ENCODE assay signal across 8 cellular contexts in genomic region chr19:35740423-35741215, GRCh38. TPM values are rescaled to one million over a fixed set of nuclear protein-coding genes. Genes with fewer than 3 reads are reported as not detected.
DNase-seq lines count a peak whose midpoint lies in the region; ATAC-seq and TF ChIP-seq lines count a peak whose summit lies in the region.

No MANE protein-coding gene starts in this region.

- H3K36me3 ChIP-seq in right lobe of liver = peaks cover 0 to 24% (median 0%) of the 10 kb centered on the region in 4 donors

- H3K9me3 Mint-ChIP-seq in activated CD4-positive, alpha-beta T cell treated with anti-CD3 and anti-CD28 coated beads, Interleukin-2, amount 10 ng/mL, durations not matched to agents 7 days and 5 days = no peaks in the 10 kb centered on the region

- POLR2A ChIA-PET in activated CD4-positive, alpha-beta T cell treated with anti-CD3 and anti-CD28 coated beads, Interleukin-2, amount 10 ng/mL, durations not matched to agents 7 days and 5 days (lab: Charles Lee) = no interaction called here

- peak; percentile 54 for ATAC-seq in GM19328 (IDR thresholded peaks at IDR 0.05; ENCODE audit: unreplicated experiment)
- ATAC-seq in HG03520 (IDR thresholded peaks at IDR 0.05; ENCODE audit: unreplicated experiment) = peak; percentile 39
- ATAC-seq in right lobe of liver = peak; percentile 76 to 88 (median 82)

- TF ChIP-seq POLR2A in right lobe of liver (IDR thresholded peaks at IDR 0.05) = peak; percentile 63

- 0% methylated on average over 19 of the region's 63 CpGs for WGBS in right lobe of liver (ENCODE audit: insufficient coverage, low coverage, low lambda C conversion rate, missing lambda C conversion rate)

- DNase-seq in C1 segment of cervical spinal cord (lab: John Stamatoyannopoulos, UW) (peak; percentile 58 to 98 (median 94)), NCI-H526 treated with DMSO at 0.1 percent for 48 hours (lab: John Stamatoyannopoulos, UW) (peak; percentile 99), dedifferentiated amniotic fluid mesenchymal stem cell (ENCODE audit: extremely low spot score) (peak; percentile 94), right lobe of liver (peak; percentile 99)
- DNase-seq in activated CD4-positive, alpha-beta T cell treated with anti-CD3 and anti-CD28 coated beads, Interleukin-2, amount 10 ng/mL, durations not matched to agents 7 days and 5 days = peak; percentile 97
- peak; percentile 96 for DNase-seq in stimulated activated CD4-positive, alpha-beta T cell treated with anti-CD3 and anti-CD28 coated beads, Interleukin-4, amount 100 ng/mL, for 24 hours

- no peaks in the 10 kb centered on the region for H3K27me3 ChIP-seq in right lobe of liver

- H3K36me3 Mint-ChIP-seq in activated CD4-positive, alpha-beta T cell treated with anti-CD3 and anti-CD28 coated beads, Interleukin-2, amount 10 ng/mL, durations not matched to agents 7 days and 5 days (ENCODE audit: low read depth) = peaks cover 32% of the 10 kb centered on the region

- peak in 2 of 4 donors; percentile 16 to 23 for TF ChIP-seq CTCF in right lobe of liver (IDR thresholded peaks at IDR 0.05)

- H3K27ac Mint-ChIP-seq in activated CD4-positive, alpha-beta T cell treated with anti-CD3 and anti-CD28 coated beads, Interleukin-2, amount 10 ng/mL, durations not matched to agents 7 days and 5 days = peak overlapping the region; percentile 92

- H3K4me3 Mint-ChIP-seq in activated CD4-positive, alpha-beta T cell treated with anti-CD3 and anti-CD28 coated beads, Interleukin-2, amount 10 ng/mL, durations not matched to agents 7 days and 5 days = peak overlapping the region; percentile 88

- no peaks in the 10 kb centered on the region for H3K27me3 Mint-ChIP-seq in activated CD4-positive, alpha-beta T cell treated with anti-CD3 and anti-CD28 coated beads, Interleukin-2, amount 10 ng/mL, durations not matched to agents 7 days and 5 days

- peak overlapping the region; percentile 60 to 73 (median 66) for H3K4me3 ChIP-seq in right lobe of liver

- peaks cover 0 to 25% (median 4%) of the 10 kb centered on the region in 4 donors for H3K4me1 ChIP-seq in right lobe of liver

- peak overlapping the region; percentile 67 to 84 (median 72) for H3K27ac ChIP-seq in right lobe of liver

- no peaks in the 10 kb centered on the region for H3K9me3 ChIP-seq in right lobe of liver

- peaks cover 50% of the 10 kb centered on the region for H3K4me1 Mint-ChIP-seq in activated CD4-positive, alpha-beta T cell treated with anti-CD3 and anti-CD28 coated beads, Interleukin-2, amount 10 ng/mL, durations not matched to agents 7 days and 5 days

- CTCF ChIA-PET in activated CD4-positive, alpha-beta T cell treated with anti-CD3 and anti-CD28 coated beads, Interleukin-2, amount 10 ng/mL, durations not matched to agents 7 days and 5 days (lab: Charles Lee) = interaction anchor here (0.6 to 2.3 kb wide), 15 partner anchors 8 to 591 kb away, joined by 3 to 11 read pairs (median 4); partner anchors contain the start of genes LIN37 and ZBTB32

- intact Hi-C loops in right lobe of liver (cut with DNase I) = no loop called here

RNA-seq across cellular contexts. Expression of gene IGFLR1, which starts 1.6 kb away (rescaled TPM):
- total RNA-seq in activated CD4-positive, alpha-beta T cell treated with anti-CD3 and anti-CD28 coated beads, Interleukin-2, amount 10 ng/mL, durations not matched to agents 7 days and 5 days = 10 to 100 TPM; 53.7 to 54.6 TPM
- 10 to 100 TPM; 16.3 to 58.9 (median 29.3) TPM for total RNA-seq in right lobe of liver

RNA-seq across cellular contexts. Expression of gene U2AF1L4, which starts 4.6 kb away (rescaled TPM):
- 10 to 100 TPM; 35.0 to 38.1 TPM for total RNA-seq in activated CD4-positive, alpha-beta T cell treated with anti-CD3 and anti-CD28 coated beads, Interleukin-2, amount 10 ng/mL, durations not matched to agents 7 days and 5 days
- 10 to 100 TPM; 11.3 to 19.9 (median 17.5) TPM for total RNA-seq in right lobe of liver

RNA-seq across cellular contexts. Expression of gene PSENEN, which starts 4.8 kb away (rescaled TPM):
- 10 to 100 TPM; 41.7 to 46.3 TPM for total RNA-seq in activated CD4-positive, alpha-beta T cell treated with anti-CD3 and anti-CD28 coated beads, Interleukin-2, amount 10 ng/mL, durations not matched to agents 7 days and 5 days
- 10 to 100 TPM; 24.2 to 42.9 (median 35.8) TPM for total RNA-seq in right lobe of liver

RNA-seq across cellular contexts. Expression of gene LIN37, which starts 7.8 kb away (rescaled TPM):
- 10 to 100 TPM; 13.7 to 15.9 TPM for total RNA-seq in activated CD4-positive, alpha-beta T cell treated with anti-CD3 and anti-CD28 coated beads, Interleukin-2, amount 10 ng/mL, durations not matched to agents 7 days and 5 days
- 1 to 10 TPM; 3.2 to 8.2 (median 4.9) TPM for total RNA-seq in right lobe of liver

RNA-seq across cellular contexts. Expression of gene HSPB6, which starts 16.2 kb away (rescaled TPM):
- total RNA-seq in activated CD4-positive, alpha-beta T cell treated with anti-CD3 and anti-CD28 coated beads, Interleukin-2, amount 10 ng/mL, durations not matched to agents 7 days and 5 days = under 1 TPM; 0.29 to 0.69 TPM
- total RNA-seq in right lobe of liver = 1 to 10 TPM; 2.6 to 6.0 (median 4.5) TPM

Comparison
In these comparisons a context has a peak if more than half of its experiments do, and no peak if none do; other contexts are left out.
1. Peak in every context shown above with its lines: DNase-seq, ATAC-seq, H3K4me3 ChIP-seq and H3K27ac ChIP-seq.